25 cellular contexts compared by ENCODE assay signal in genomic region chr11:133078012-133078411, GRCh38.
"Had no signal": no experiment of that assay in that cellular context is flagged by ENCODE, and none has a peak within 500 bp of the region (broad histone marks: within the 10 kb centered on the region; RNA-seq: fewer than 3 reads in every experiment).

No MANE protein-coding gene starts in this region.

- FAIRE-seq: colon had no signal

- H3K36me3 ChIP-seq: esophagus muscularis mucosa, gastroesophageal sphincter, heart right ventricle, WERI-Rb-1 had no signal

- H3K36me3 Mint-ChIP-seq: activated naive CD8-positive, alpha-beta T cell had no signal

- H3K27me3 ChIP-seq: foreskin keratinocyte had no signal

- H3K9me3 Mint-ChIP-seq: activated B cell treated with CpG ODN at 0.5 μM for 24 hours; activated CD8-positive, alpha-beta T cell treated with anti-CD3 and anti-CD28 coated beads for 36 hours; activated T-cell treated with anti-CD3 and anti-CD28 coated beads, Interleukin-2, amount 50 U/mL, for 4 hours; activated T-helper 17 cell treated with anti-CD3 and anti-CD28 coated beads, Interleukin-2, amount 50 U/mL, for 72 hours; effector memory CD8-positive, alpha-beta T cell; T-helper 2 cell treated with Interferon-gamma antibody and Interleukin-4, amounts not matched to agents 5 μg/mL and 100 μg/mL, for 36 hours had no signal

- H3K27ac Mint-ChIP-seq: activated B cell treated with CpG ODN at 0.5 μM for 24 hours; activated CD8-positive, alpha-beta T cell treated with anti-CD3 and anti-CD28 coated beads for 36 hours; activated naive CD8-positive, alpha-beta T cell; activated T-helper 17 cell treated with anti-CD3 and anti-CD28 coated beads, Interleukin-2, amount 50 U/mL, for 72 hours; effector memory CD8-positive, alpha-beta T cell; T-helper 17 cell; T-helper 2 cell treated with Interferon-gamma antibody and Interleukin-4, amounts not matched to agents 5 μg/mL and 100 μg/mL, for 36 hours had no signal

- H3K4me3 Mint-ChIP-seq: activated B cell treated with CpG ODN at 0.5 μM for 24 hours; activated CD8-positive, alpha-beta T cell treated with anti-CD3 and anti-CD28 coated beads for 36 hours; activated naive CD8-positive, alpha-beta T cell; activated T-cell treated with anti-CD3 and anti-CD28 coated beads, Interleukin-2, amount 50 U/mL, for 4 hours; activated T-helper 17 cell treated with anti-CD3 and anti-CD28 coated beads, Interleukin-2, amount 50 U/mL, for 72 hours; effector memory CD8-positive, alpha-beta T cell; T-helper 17 cell; T-helper 2 cell treated with Interferon-gamma antibody and Interleukin-4, amounts not matched to agents 5 μg/mL and 100 μg/mL, for 36 hours had no signal

- H3K27ac ChIP-seq: body of pancreas, esophagus muscularis mucosa, foreskin keratinocyte, gastroesophageal sphincter, heart right ventricle, WERI-Rb-1 had no signal

- H3K4me1 ChIP-seq: foreskin keratinocyte had no signal

- H3K9me3 ChIP-seq: body of pancreas, esophagus muscularis mucosa, gastroesophageal sphincter, heart right ventricle had no signal

- H3K4me1 Mint-ChIP-seq: activated B cell treated with CpG ODN at 0.5 μM for 24 hours; activated T-helper 17 cell treated with anti-CD3 and anti-CD28 coated beads, Interleukin-2, amount 50 U/mL, for 72 hours had no signal

- H3K4me3 ChIP-seq: body of pancreas, esophagus muscularis mucosa, gastroesophageal sphincter, heart right ventricle had no signal

- DNase-seq: activated B cell treated with CpG ODN at 0.5 μM for 24 hours; activated CD4-positive, alpha-beta T cell treated with anti-CD3 and anti-CD28 coated beads, Interleukin-2, amount 50 U/mL, for 1 hour; activated CD8-positive, alpha-beta memory T cell treated with anti-CD3 and anti-CD28 coated beads for 24 hours; activated effector memory CD4-positive, alpha-beta T cell treated with Interleukin-2 at 50 U/mL for 16 hours; activated gamma-delta T cell treated with Interleukin-2 at 50 U/mL for 16 hours; activated naive CD4-positive, alpha-beta T cell treated with anti-CD3 and anti-CD28 coated beads, Interleukin-2, amount 50 U/mL, for 16 hours; activated naive CD4-positive, alpha-beta T cell treated with Interleukin-2 at 50 U/mL for 16 hours; activated T-cell treated with anti-CD3 and anti-CD28 coated beads, Interleukin-2, amount 50 U/mL, for 4 hours; amniotic stem cell; cortex of kidney; effector CD4-positive, alpha-beta T cell; effector memory CD8-positive, alpha-beta T cell; foreskin keratinocyte; T-helper 17 cell; T1000 had no signal
